In genomic region chr16:30060354-30061194, GRCh38 we compare ENCODE assay signal across 17 cellular contexts. TPM values are rescaled to one million over a fixed set of nuclear protein-coding genes. Genes with fewer than 3 reads are reported as not detected.
DNase-seq lines count a peak whose midpoint lies in the region; ATAC-seq and TF ChIP-seq lines count a peak whose summit lies in the region.
"Had no signal": no experiment of that assay in that cellular context is flagged by ENCODE, and none has a peak within 500 bp of the region (broad histone marks: within the 10 kb centered on the region; RNA-seq: fewer than 3 reads in every experiment).

No MANE protein-coding gene starts in this region.

- H3K9me3 ChIP-seq in endodermal cell (ENCODE audit: control insufficient read depth, low read length) (no peaks in the 10 kb centered on the region), trophoblast cell (ENCODE audit: insufficient read depth, low read depth, low read length) (no peaks in the 10 kb centered on the region)
- H3K9me3 ChIP-seq: Peyer's patch, sigmoid colon had no signal

- ATAC-seq in activated CD8-positive, alpha-beta T cell treated with anti-CD3 and anti-CD28 coated beads, Interleukin-2, amount 10 ng/mL, durations not matched to agents 7 days and 5 days = no peak
- ATAC-seq in HG03520 (IDR thresholded peaks at IDR 0.05; ENCODE audit: unreplicated experiment) = no peak
- ATAC-seq: left lobe of liver had no signal

- no peak overlapping the region for H3K4me3 Mint-ChIP-seq in endodermal cell
- no peak overlapping the region for H3K4me3 Mint-ChIP-seq in activated CD8-positive, alpha-beta T cell treated with anti-CD3 and anti-CD28 coated beads, Interleukin-2, amount 10 ng/mL, durations not matched to agents 7 days and 5 days

- no peaks in the 10 kb centered on the region for H3K27me3 ChIP-seq in endodermal cell (ENCODE audit: control insufficient read depth, insufficient read depth, low read length, poor library complexity, severe bottlenecking)
- no peaks in the 10 kb centered on the region for H3K27me3 ChIP-seq in trophoblast cell (ENCODE audit: insufficient read depth, low read length)
- H3K27me3 ChIP-seq: Peyer's patch, sigmoid colon had no signal

- H3K9ac ChIP-seq in endodermal cell (ENCODE audit: extremely low read depth, low read length, poor library complexity, severe bottlenecking) (no peak overlapping the region), trophoblast cell (ENCODE audit: low read length) (no peak overlapping the region)

- no peak overlapping the region for H2BK5ac ChIP-seq in trophoblast cell (ENCODE audit: low read depth, low read length, poor library complexity)

- H3K4me3 ChIP-seq in LNCaP clone FGC (ENCODE audit: low read depth, low read length) = no peak overlapping the region
- no peak overlapping the region for H3K4me3 ChIP-seq in endodermal cell (ENCODE audit: low read length)
- no peak overlapping the region for H3K4me3 ChIP-seq in trophoblast cell (ENCODE audit: low read depth, low read length)
- H3K4me3 ChIP-seq: Peyer's patch, sigmoid colon had no signal

- no peaks in the 10 kb centered on the region for H3K27me3 Mint-ChIP-seq in endodermal cell (ENCODE audit: insufficient read depth)
- no peaks in the 10 kb centered on the region for H3K27me3 Mint-ChIP-seq in activated CD8-positive, alpha-beta T cell treated with anti-CD3 and anti-CD28 coated beads, Interleukin-2, amount 10 ng/mL, durations not matched to agents 7 days and 5 days (ENCODE audit: low read depth)
- H3K27me3 Mint-ChIP-seq: naive B cell had no signal

- H2AK5ac ChIP-seq in trophoblast cell (ENCODE audit: low read length) = no peak overlapping the region

- H3K27ac ChIP-seq in C4-2B = peak overlapping the region; percentile 69
- H3K27ac ChIP-seq in endodermal cell (ENCODE audit: low read depth, low read length) = peak overlapping the region; percentile 11
- H3K27ac ChIP-seq in trophoblast cell (ENCODE audit: low read depth, low read length) = no peak overlapping the region
- H3K27ac ChIP-seq: Peyer's patch had no signal

- H4K91ac ChIP-seq in trophoblast cell (ENCODE audit: low read depth, low read length) = no peak overlapping the region

- no peak overlapping the region for H2AFZ ChIP-seq in trophoblast cell (ENCODE audit: insufficient read depth, low read length, poor library complexity)

- TF ChIP-seq CTCF in C4-2B (conservative IDR thresholded peaks at IDR 0.05) (no peak), LNCaP clone FGC (IDR thresholded peaks at IDR 0.05; ENCODE audit: control insufficient read depth, extremely low read depth, insufficient read depth) (no peak), endodermal cell (conservative IDR thresholded peaks at IDR 0.05) (no peak)

- H3K9me3 Mint-ChIP-seq in endodermal cell = no peaks in the 10 kb centered on the region
- no peaks in the 10 kb centered on the region for H3K9me3 Mint-ChIP-seq in activated CD8-positive, alpha-beta T cell treated with anti-CD3 and anti-CD28 coated beads, Interleukin-2, amount 10 ng/mL, durations not matched to agents 7 days and 5 days (ENCODE audit: insufficient read depth)
- H3K9me3 Mint-ChIP-seq: naive B cell had no signal

- H3K27ac Mint-ChIP-seq in endodermal cell = no peak overlapping the region
- H3K27ac Mint-ChIP-seq in activated CD8-positive, alpha-beta T cell treated with anti-CD3 and anti-CD28 coated beads, Interleukin-2, amount 10 ng/mL, durations not matched to agents 7 days and 5 days = no peak overlapping the region
- H3K27ac Mint-ChIP-seq: naive B cell had no signal

- no peak overlapping the region for H2BK12ac ChIP-seq in trophoblast cell (ENCODE audit: low read length)

- H3K4me1 Mint-ChIP-seq in endodermal cell = peaks cover 11% of the 10 kb centered on the region
- H3K4me1 Mint-ChIP-seq in activated CD8-positive, alpha-beta T cell treated with anti-CD3 and anti-CD28 coated beads, Interleukin-2, amount 10 ng/mL, durations not matched to agents 7 days and 5 days (ENCODE audit: low read depth) = peaks cover 13% of the 10 kb centered on the region

- CTCF ChIA-PET in activated CD8-positive, alpha-beta T cell treated with anti-CD3 and anti-CD28 coated beads, Interleukin-2, amount 10 ng/mL, durations not matched to agents 7 days and 5 days (lab: Charles Lee) = interaction anchor here (1.0 to 1.3 kb wide), 2 partner anchors 31 to 337 kb away, joined by 3 read pairs; partner anchors contain the start of gene TBX6

- H3K79me1 ChIP-seq in trophoblast cell (ENCODE audit: low read length) = peaks cover 10% of the 10 kb centered on the region

- no peak overlapping the region for H3K18ac ChIP-seq in trophoblast cell (ENCODE audit: low read length)

- no peak overlapping the region for H3K14ac ChIP-seq in trophoblast cell (ENCODE audit: low read length)

- no peak overlapping the region for H4K8ac ChIP-seq in trophoblast cell (ENCODE audit: low read depth, low read length)

- H3K79me2 ChIP-seq in trophoblast cell (ENCODE audit: control insufficient read depth, insufficient read depth, low read length, poor library complexity) = peaks cover 8% of the 10 kb centered on the region

- no peaks in the 10 kb centered on the region for H3K36me3 ChIP-seq in endodermal cell (ENCODE audit: control insufficient read depth, insufficient read depth, low read length)
- peaks cover 0 to 1% of the 10 kb centered on the region in 2 experiments for H3K36me3 ChIP-seq in trophoblast cell (ENCODE audit: control insufficient read depth in 1 of 2, insufficient read depth in 2 of 2, low read length in 2 of 2)
- H3K36me3 ChIP-seq: Peyer's patch, sigmoid colon had no signal

- no peak overlapping the region for H4K12ac ChIP-seq in trophoblast cell (ENCODE audit: low read depth, low read length)

- no peak overlapping the region for H3K4ac ChIP-seq in trophoblast cell (ENCODE audit: low read depth, low read length)

- POLR2A ChIA-PET in activated CD8-positive, alpha-beta T cell treated with anti-CD3 and anti-CD28 coated beads, Interleukin-2, amount 10 ng/mL, durations not matched to agents 7 days and 5 days (lab: Charles Lee) = no interaction called here

- H3K36me3 Mint-ChIP-seq in endodermal cell (ENCODE audit: low read depth) = peaks cover 7% of the 10 kb centered on the region
- peaks cover 15% of the 10 kb centered on the region for H3K36me3 Mint-ChIP-seq in activated CD8-positive, alpha-beta T cell treated with anti-CD3 and anti-CD28 coated beads, Interleukin-2, amount 10 ng/mL, durations not matched to agents 7 days and 5 days (ENCODE audit: low read depth)
- H3K36me3 Mint-ChIP-seq: naive B cell had no signal

- 84 to 89% methylated on average over 3 to 6 of the region's 6 CpGs for WGBS in endodermal cell (ENCODE audit: insufficient coverage in 1 of 2, insufficient read length in 1 of 2), 2 experiments
- WGBS in trophoblast cell (ENCODE audit: extremely low coverage, insufficient coverage, insufficient read length) = no CpG with 5 or more reads among the region's 6 CpGs

- peaks cover 5% of the 10 kb centered on the region for H3K4me1 ChIP-seq in endodermal cell (ENCODE audit: control insufficient read depth, insufficient read depth, low read length)
- H3K4me1 ChIP-seq in trophoblast cell (ENCODE audit: control insufficient read depth in 1 of 2, insufficient read depth in 2 of 2, low read length in 2 of 2) = peaks cover 15 to 21% of the 10 kb centered on the region in 2 experiments

- no peak overlapping the region for H2BK120ac ChIP-seq in trophoblast cell (ENCODE audit: insufficient read depth, low read length, poor library complexity)

- no peak overlapping the region for H3K4me2 ChIP-seq in trophoblast cell (ENCODE audit: low read length)

- no peak overlapping the region for H3K23ac ChIP-seq in trophoblast cell (ENCODE audit: low read length)

- DNase-seq in LNCaP clone FGC (ENCODE audit: low read depth) (peak; percentile 87), endodermal cell (no peak), trophoblast cell (peak; percentile 71 to 79)
- DNase-seq in activated CD8-positive, alpha-beta T cell treated with anti-CD3 and anti-CD28 coated beads, Interleukin-2, amount 10 ng/mL, durations not matched to agents 7 days and 5 days = no peak
- DNase-seq in activated CD4-positive, alpha-beta T cell treated with anti-CD3 and anti-CD28 coated beads for 48 hours = no peak
- DNase-seq: activated naive CD4-positive, alpha-beta T cell treated with Interleukin-2 at 50 U/mL for 16 hours; EL; KG1; naive B cell; NCI-H1436; Peyer's patch; sigmoid colon had no signal

RNA-seq across cellular contexts. Expression of gene ALDOA, which starts 5.0 kb away (rescaled TPM):
- 100 to 1,000 TPM; 645 to 652 TPM for total RNA-seq in endodermal cell
- 715 TPM for polyA plus RNA-seq in endodermal cell (2013, experiment 1 of 2)
- polyA plus RNA-seq in endodermal cell (2013, experiment 2 of 2) = 666 TPM
- polyA plus RNA-seq in trophoblast cell (2013) = 965 and 1,015 TPM in 2 replicates
- total RNA-seq in activated CD8-positive, alpha-beta T cell treated with anti-CD3 and anti-CD28 coated beads, Interleukin-2, amount 10 ng/mL, durations not matched to agents 7 days and 5 days = 1,000 to 10,000 TPM; 1,738 to 1,843 TPM

RNA-seq across cellular contexts. Expression of gene PPP4C, which starts 15.2 kb away (rescaled TPM):
- total RNA-seq in endodermal cell = 100 to 1,000 TPM; 150 to 151 TPM
- polyA plus RNA-seq in endodermal cell (2013, experiment 1 of 2) = 140 TPM
- 132 TPM for polyA plus RNA-seq in endodermal cell (2013, experiment 2 of 2)
- 118 and 119 TPM in 2 replicates for polyA plus RNA-seq in trophoblast cell (2013)
- 100 to 1,000 TPM; 157 TPM for total RNA-seq in activated CD8-positive, alpha-beta T cell treated with anti-CD3 and anti-CD28 coated beads, Interleukin-2, amount 10 ng/mL, durations not matched to agents 7 days and 5 days

RNA-seq across cellular contexts. Expression of gene TLCD3B, which starts 29.5 kb away (rescaled TPM):
- total RNA-seq in endodermal cell = 1 to 10 TPM; 3.3 to 3.5 TPM
- 18.2 TPM for polyA plus RNA-seq in endodermal cell (2013, experiment 1 of 2)
- polyA plus RNA-seq in endodermal cell (2013, experiment 2 of 2) = 15.3 TPM
- polyA plus RNA-seq in trophoblast cell (2013) = 0.07 and 0.10 TPM in 2 replicates
- 1 to 10 TPM; 4.6 TPM for total RNA-seq in activated CD8-positive, alpha-beta T cell treated with anti-CD3 and anti-CD28 coated beads, Interleukin-2, amount 10 ng/mL, durations not matched to agents 7 days and 5 days
- total RNA-seq: fibroblast of lung, Peyer's patch, sigmoid colon, ureter had no signal
- polyA plus RNA-seq: fibroblast of lung had no signal

RNA-seq across cellular contexts. Expression of gene TBX6, which starts 31.1 kb away (rescaled TPM):
- 1 to 10 TPM; 3.0 to 6.3 TPM for total RNA-seq in endodermal cell
- polyA plus RNA-seq in endodermal cell (2013, experiment 1 of 2) = 3.4 TPM
- 3.1 TPM for polyA plus RNA-seq in endodermal cell (2013, experiment 2 of 2)
- polyA plus RNA-seq in trophoblast cell (2013) = 0.74 and 0.90 TPM in 2 replicates
- total RNA-seq in activated CD8-positive, alpha-beta T cell treated with anti-CD3 and anti-CD28 coated beads, Interleukin-2, amount 10 ng/mL, durations not matched to agents 7 days and 5 days = 1 to 10 TPM; 1.3 TPM
- polyA plus RNA-seq: fibroblast of lung had no signal

RNA-seq across cellular contexts. Expression of gene YPEL3, which starts 35.4 kb away (rescaled TPM):
- total RNA-seq in endodermal cell = 10 to 100 TPM; 42.0 to 57.2 TPM
- polyA plus RNA-seq in endodermal cell (2013, experiment 1 of 2) = 39.8 TPM
- polyA plus RNA-seq in endodermal cell (2013, experiment 2 of 2) = 36.9 TPM
- polyA plus RNA-seq in trophoblast cell (2013) = 47.2 and 47.3 TPM in 2 replicates
- total RNA-seq in activated CD8-positive, alpha-beta T cell treated with anti-CD3 and anti-CD28 coated beads, Interleukin-2, amount 10 ng/mL, durations not matched to agents 7 days and 5 days = 10 to 100 TPM; 29.4 to 34.5 TPM

Comparison
In these comparisons a context has a peak if more than half of its experiments do, and no peak if none do; other contexts are left out.
1. DNase-seq: peak in LNCaP clone FGC (single experiment) and trophoblast cell (2 of 2); none in endodermal cell (single experiment), activated CD8-positive, alpha-beta T cell treated with anti-CD3 and anti-CD28 coated beads, Interleukin-2, amount 10 ng/mL, durations not matched to agents 7 days and 5 days (single experiment) and activated CD4-positive, alpha-beta T cell treated with anti-CD3 and anti-CD28 coated beads for 48 hours (single experiment).